Comparison of ENCODE assay signal across 10 cellular contexts in the genomic region with DNA sequence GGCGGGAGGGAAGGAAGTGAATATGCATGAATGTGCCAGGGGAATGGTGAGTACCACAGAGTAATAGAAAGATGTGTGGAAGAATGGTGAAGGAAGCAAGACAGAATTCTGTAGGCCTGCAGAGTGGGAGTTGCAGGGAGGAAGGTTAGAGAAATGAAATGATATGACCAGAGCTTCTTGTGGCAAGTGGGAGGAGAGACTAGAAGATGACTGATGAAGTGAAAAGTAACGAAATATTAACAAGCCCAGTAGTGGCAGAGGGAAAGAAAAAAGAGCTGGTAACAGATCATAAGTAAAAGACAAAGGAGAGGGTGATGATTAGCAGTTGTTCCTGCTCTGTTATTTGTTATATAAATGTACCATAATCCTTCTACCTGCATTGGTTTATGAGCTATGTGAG. TPM values are rescaled to one million over a fixed set of nuclear protein-coding genes. Genes with fewer than 3 reads are reported as not detected.
DNase-seq lines count a peak whose midpoint lies in the region; ATAC-seq, FAIRE-seq and TF ChIP-seq lines count a peak whose summit lies in the region.
"Had no signal": no experiment of that assay in that cellular context is flagged by ENCODE, and none has a peak within 500 bp of the region (broad histone marks: within the 10 kb centered on the region; RNA-seq: fewer than 3 reads in every experiment).

No MANE protein-coding gene starts in this region.

- no peak overlapping the region for H3K23ac ChIP-seq in mesenchymal stem cell (ENCODE audit: low read length in 2 of 2)

- H3K18ac ChIP-seq in mesenchymal stem cell (ENCODE audit: low read depth in 1 of 2, low read length in 2 of 2): no peak overlapping the region

- CTCF ChIA-PET in SK-N-SH (lab: Yijun Ruan, JAX): interaction anchor here (1.4 to 8.6 kb wide), 4 partner anchors 10 to 115 kb away, joined by 5 to 110 read pairs (median 6); no protein-coding TSS in a partner anchor

- H3K27ac ChIP-seq in SK-N-SH (ENCODE audit: low read depth in 2 of 2, low read length in 1 of 2) (peak overlapping the region in 1 of 2 experiments; percentile 48; a peak in 1 of 4 replicates), astrocyte (ENCODE audit: low read depth, low read length) (no peak overlapping the region), mesenchymal stem cell (ENCODE audit: low read length, poor library complexity, severe bottlenecking) (no peak overlapping the region)

- H4K20me1 ChIP-seq in SK-N-SH (ENCODE audit: insufficient read depth) (no peaks in the 10 kb centered on the region), astrocyte (ENCODE audit: insufficient read depth, low read length) (no peaks in the 10 kb centered on the region)

- H4K91ac ChIP-seq in mesenchymal stem cell (ENCODE audit: low read length): no peak overlapping the region

- no peak overlapping the region for H2AK5ac ChIP-seq in mesenchymal stem cell (ENCODE audit: low read length, severe bottlenecking)

- no peak for TF ChIP-seq EP300 in SK-N-SH (IDR thresholded peaks at IDR 0.05; ENCODE audit: borderline replicate concordance in 1 of 2, low read depth in 1 of 2, low read length in 1 of 2)

- H2AFZ ChIP-seq in SK-N-SH (ENCODE audit: low read depth) (no peak overlapping the region), astrocyte (ENCODE audit: low read depth, low read length) (no peak overlapping the region), mesenchymal stem cell (ENCODE audit: low read depth, low read length) (no peak overlapping the region)

- H3K36me3 Mint-ChIP-seq in astrocyte (ENCODE audit: low read depth, unreplicated experiment) (no peaks in the 10 kb centered on the region), neural crest cell (ENCODE audit: low read depth) (no peaks in the 10 kb centered on the region)

- TF ChIP-seq CTCF in SK-N-SH (IDR thresholded peaks at IDR 0.05) (no peak), astrocyte (IDR thresholded peaks at IDR 0.05; ENCODE audit: insufficient read depth, low read depth, low read length) (no peak), neural crest cell (conservative IDR thresholded peaks at IDR 0.05) (no peak)

- no peaks in the 10 kb centered on the region for H3K36me3 ChIP-seq in SK-N-SH (replicated peaks in 1 of 2; ENCODE audit: control insufficient read depth in 1 of 2, insufficient read depth in 2 of 2, low read length in 1 of 2)
- no peaks in the 10 kb centered on the region for H3K36me3 ChIP-seq in astrocyte (ENCODE audit: insufficient read depth, low read length)
- H3K36me3 ChIP-seq in mesenchymal stem cell (ENCODE audit: control insufficient read depth in 1 of 2, insufficient read depth in 2 of 2, low read depth in 1 of 2, low read length in 2 of 2): no peaks in the 10 kb centered on the region

- peaks cover 18% of the 10 kb centered on the region; the same call in 1 of the 2 replicates for H3K79me2 ChIP-seq in SK-N-SH (ENCODE audit: insufficient read depth)
- H3K79me2 ChIP-seq in astrocyte (ENCODE audit: insufficient read depth, low read length): peaks cover 26% of the 10 kb centered on the region

- H3K4me1 ChIP-seq in SK-N-SH (ENCODE audit: control insufficient read depth in 1 of 2, insufficient read depth in 2 of 2, low read depth in 1 of 2, low read length in 1 of 2): peaks cover 31 to 46% of the 10 kb centered on the region in 2 experiments
- peaks cover 32% of the 10 kb centered on the region for H3K4me1 ChIP-seq in astrocyte (ENCODE audit: insufficient read depth, low read length)
- peaks cover 6% of the 10 kb centered on the region for H3K4me1 ChIP-seq in mesenchymal stem cell (ENCODE audit: control insufficient read depth, insufficient read depth, low read depth, low read length)

- H3K27me3 Mint-ChIP-seq in astrocyte (ENCODE audit: low read depth, unreplicated experiment): no peaks in the 10 kb centered on the region
- no peaks in the 10 kb centered on the region for H3K27me3 Mint-ChIP-seq in neural crest cell (ENCODE audit: low read depth)

- no peak overlapping the region for H3K14ac ChIP-seq in mesenchymal stem cell (ENCODE audit: low read length in 2 of 2)

- no peak overlapping the region for H2BK5ac ChIP-seq in mesenchymal stem cell (ENCODE audit: low read depth, low read length, poor library complexity, severe bottlenecking)

- H3K9me3 Mint-ChIP-seq in astrocyte (ENCODE audit: unreplicated experiment) (no peaks in the 10 kb centered on the region), neural crest cell (no peaks in the 10 kb centered on the region)

- H4K8ac ChIP-seq in mesenchymal stem cell (ENCODE audit: low read length): no peak overlapping the region

- H2BK120ac ChIP-seq in mesenchymal stem cell (ENCODE audit: low read depth, low read length): no peak overlapping the region

- H2BK15ac ChIP-seq in mesenchymal stem cell (ENCODE audit: low read depth, poor library complexity, severe bottlenecking): no peak overlapping the region

- no peak overlapping the region for H2BK12ac ChIP-seq in mesenchymal stem cell (ENCODE audit: low read length in 2 of 2)

- H3K4me2 ChIP-seq in SK-N-SH (peak overlapping the region; percentile 77; the same call in 1 of the 2 replicates), astrocyte (ENCODE audit: low read length) (peak overlapping the region; percentile 86), mesenchymal stem cell (ENCODE audit: low read length, poor library complexity, severe bottlenecking) (no peak overlapping the region)

- H3K4me1 Mint-ChIP-seq in astrocyte (ENCODE audit: low read depth, unreplicated experiment) (peaks cover 23% of the 10 kb centered on the region), neural crest cell (peaks cover 31% of the 10 kb centered on the region)

- ATAC-seq in SK-N-SH treated with all-trans-retinoic acid at 6 μM for 48 hours: no peak

- H3K79me1 ChIP-seq in mesenchymal stem cell (replicated peaks; ENCODE audit: low read length, poor library complexity, severe bottlenecking): peaks cover 4% of the 10 kb centered on the region

- H3K9me2 ChIP-seq in SK-N-SH: no peaks in the 10 kb centered on the region

- H3K4me3 ChIP-seq in SK-N-SH (ENCODE audit: low read depth in 2 of 2, low read length in 1 of 2) (no peak overlapping the region), astrocyte (ENCODE audit: insufficient read depth, low read depth, low read length) (no peak overlapping the region), mesenchymal stem cell (ENCODE audit: insufficient read depth in 1 of 2, low read depth in 1 of 2, low read length in 2 of 2) (no peak overlapping the region)

- POLR2A ChIA-PET in SK-N-SH (lab: Yijun Ruan, JAX): no interaction called here

- no peak overlapping the region for H3K9ac ChIP-seq in SK-N-SH
- H3K9ac ChIP-seq in astrocyte (ENCODE audit: low read length): no peak overlapping the region
- H3K9ac ChIP-seq in mesenchymal stem cell (ENCODE audit: low read length): no peak overlapping the region

- no peaks in the 10 kb centered on the region for H3K27me3 ChIP-seq in SK-N-SH (ENCODE audit: insufficient read depth)
- no peaks in the 10 kb centered on the region for H3K27me3 ChIP-seq in astrocyte (ENCODE audit: insufficient read depth, low read length)
- H3K27me3 ChIP-seq in mesenchymal stem cell (ENCODE audit: control insufficient read depth in 1 of 2, insufficient read depth in 1 of 2, low read length in 2 of 2): peaks cover 0 to 4% of the 10 kb centered on the region in 2 experiments
- H3K27me3 ChIP-seq: testis had no signal

- DNase-seq in SK-N-SH (no peak), NCI-H226 (peak; percentile 36), astrocyte (ENCODE audit: low read depth) (no peak), neural crest cell (ENCODE audit: low read depth, low spot score) (no peak), mesenchymal stem cell (no peak)
- no peak for DNase-seq in stimulated activated CD8-positive, alpha-beta memory T cell treated with anti-CD3 and anti-CD28 coated beads, Interleukin-4, amount 100 ng/mL, for 48 hours
- no peak for DNase-seq in stimulated activated CD4-positive, alpha-beta T cell treated with anti-CD3 and anti-CD28 coated beads, Interleukin-15, amount 100 ng/mL, for 24 hours
- DNase-seq: NCI-H2171 treated with DMSO at 0.1 percent for 48 hours, testis had no signal

- H3K4ac ChIP-seq in mesenchymal stem cell (ENCODE audit: low read depth in 1 of 2, low read length in 2 of 2): no peak overlapping the region

- H3K4me3 Mint-ChIP-seq in astrocyte (ENCODE audit: unreplicated experiment): peak overlapping the region; percentile 97
- peak overlapping the region; percentile 97 for H3K4me3 Mint-ChIP-seq in neural crest cell

- H3F3A ChIP-seq in SK-N-SH (replicated peaks; ENCODE audit: insufficient read depth): peaks cover 35% of the 10 kb centered on the region

- H3K9me3 ChIP-seq in SK-N-SH: no peaks in the 10 kb centered on the region
- H3K9me3 ChIP-seq in astrocyte (ENCODE audit: insufficient read depth, low read depth, low read length): no peaks in the 10 kb centered on the region
- no peaks in the 10 kb centered on the region for H3K9me3 ChIP-seq in mesenchymal stem cell (ENCODE audit: control insufficient read depth, low read length)
- H3K9me3 ChIP-seq: testis had no signal

- H3K27ac Mint-ChIP-seq in astrocyte (ENCODE audit: unreplicated experiment) (no peak overlapping the region), neural crest cell (ENCODE audit: unreplicated experiment) (no peak overlapping the region)

- FAIRE-seq in astrocyte (lab: Jason Lieb, UNC): no peak

- TF ChIP-seq RAD21 in SK-N-SH (IDR thresholded peaks at IDR 0.05; ENCODE audit: low read length): no peak

- 93% methylated on average over 2 of the region's 2 CpGs for WGBS in SK-N-SH (ENCODE audit: low lambda C conversion rate)
- 69% methylated on average over 2 of the region's 2 CpGs for WGBS in mesenchymal stem cell

TF ChIP-seq in SK-N-SH, 30 proteins besides CTCF, POLR2A, EP300 and RAD21 (continues in another document):
- TF ChIP-seq JUND (IDR thresholded peaks at IDR 0.05) (no peak), TEAD4 (IDR thresholded peaks at IDR 0.05; ENCODE audit: borderline replicate concordance, insufficient read depth) (no peak), MXI1 (IDR thresholded peaks at IDR 0.05; ENCODE audit: low read depth, low read length) (no peak)

TF ChIP-seq in SK-N-SH treated with all-trans-retinoic acid at 6 μM for 48 hours, 23 proteins besides CTCF, POLR2A, EP300 and RAD21 (continues in another document):
- TF ChIP-seq BACH2 (CRISPR knock-in tag; IDR thresholded peaks at IDR 0.05; ENCODE audit: borderline replicate concordance) (no peak), ZNF565 (CRISPR knock-in tag; conservative IDR thresholded peaks at IDR 0.05; ENCODE audit: low read depth) (no peak), ZNF8 (CRISPR knock-in tag; IDR thresholded peaks at IDR 0.05) (no peak)

RNA-seq across cellular contexts. Expression of a gene that starts 1.0 kb away (rescaled TPM):
- 2.4 and 3.5 TPM in 2 replicates for polyA plus RNA-seq in SK-N-SH (2012; rRNA removed)
- 4.0 and 4.1 TPM in 2 replicates for polyA plus RNA-seq in SK-N-SH (2012; cell fraction: cytosol; rRNA removed)
- polyA plus RNA-seq in SK-N-SH (2012; cell fraction: nucleus; rRNA removed): 1.9 and 4.6 TPM in 2 replicates
- total RNA-seq in astrocyte: 12.7 and 13.0 TPM in 2 replicates
- 11.0 and 13.4 TPM in 2 replicates for total RNA-seq in neural crest cell
- 4.4 TPM for polyA plus RNA-seq in mesenchymal stem cell (2013, experiment 1 of 2)
- 3.9 TPM for polyA plus RNA-seq in mesenchymal stem cell (2013, experiment 2 of 2)

RNA-seq across cellular contexts. Expression of a gene that starts 24.4 kb away (rescaled TPM):
- not detected in 2 replicates for polyA plus RNA-seq in SK-N-SH (2012; rRNA removed)
- 0.03 and 0.06 TPM in 2 replicates for polyA plus RNA-seq in SK-N-SH (2012; cell fraction: cytosol; rRNA removed)
- 0.06 TPM in 1 of 2 replicates, not detected in the other for polyA plus RNA-seq in SK-N-SH (2012; cell fraction: nucleus; rRNA removed)
- total RNA-seq in astrocyte: 0.34 and 0.52 TPM in 2 replicates
- total RNA-seq in neural crest cell: 0.40 and 0.43 TPM in 2 replicates
- 0.08 TPM for polyA plus RNA-seq in mesenchymal stem cell (2013, experiment 1 of 2)
- polyA plus RNA-seq in mesenchymal stem cell (2013, experiment 2 of 2): 0.11 TPM
